ENCODE assay signal across 15 cellular contexts in genomic region chr2:232132179-232132578, GRCh38.
"Had no signal": no experiment of that assay in that cellular context is flagged by ENCODE, and none has a peak within 500 bp of the region (broad histone marks: within the 10 kb centered on the region; RNA-seq: fewer than 3 reads in every experiment).

No MANE protein-coding gene starts in this region.

- DNase-seq: activated CD4-positive, alpha-beta T cell treated with anti-CD3 and anti-CD28 coated beads, Interleukin-2, amount 50 U/mL, for 4 hours; activated effector memory CD4-positive, alpha-beta T cell treated with anti-CD3 and anti-CD28 coated beads, Interleukin-2, amount 50 U/mL, for 16 hours; activated T-cell treated with anti-CD3 and anti-CD28 coated beads, Interleukin-2, amount 50 U/mL, for 72 hours; effector CD8-positive, alpha-beta T cell; occipital lobe; right cardiac atrium; stimulated activated CD4-positive, alpha-beta T cell treated with anti-CD3 and anti-CD28 coated beads, Interleukin-4, amount 100 ng/mL, for 1 hour; stomach; T-helper 17 cell; WERI-Rb-1 had no signal

- ATAC-seq: activated naive CD4-positive, alpha-beta T cell treated with anti-CD3 and anti-CD28 coated beads, Interleukin-2, amount 50 U/mL, for 72 hours; activated T-cell treated with anti-CD3 and anti-CD28 coated beads, Interleukin-2, amount 50 U/mL, for 72 hours; natural killer cell treated with Interleukin-12 subunit alpha and Interleukin-12 subunit beta and Interleukin-15 and Interleukin-18, amount 100 ng/mL, for 72 hours; right cardiac atrium; T-helper 17 cell had no signal

- H3K4me1 ChIP-seq: prostate gland had no signal

- H3K9me3 ChIP-seq: prostate gland, stomach had no signal

- H3K36me3 ChIP-seq: cardiac muscle cell, prostate gland had no signal

- H3K27me3 ChIP-seq: cardiac muscle cell, stomach had no signal

- H3K4me3 ChIP-seq: cardiac muscle cell, prostate gland, skin epidermis, stomach had no signal
